In the genomic region with DNA sequence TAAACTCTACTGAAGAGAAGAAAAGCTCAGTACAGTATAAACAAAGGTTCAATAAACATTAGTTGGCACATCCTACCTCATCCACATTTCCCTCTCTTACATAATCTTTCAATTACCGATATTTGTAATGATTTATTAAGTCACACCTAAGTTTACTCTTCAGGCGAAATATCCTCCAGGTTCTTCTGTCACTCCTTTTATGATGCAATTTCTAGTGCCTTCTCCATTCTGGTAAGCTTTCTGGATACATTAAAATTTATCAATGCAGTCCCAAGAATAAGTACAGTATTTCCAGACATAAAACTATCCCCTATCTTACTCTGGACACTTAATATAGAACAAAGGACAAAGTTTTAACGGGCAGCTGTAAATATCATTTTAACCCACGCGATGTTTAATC, we compare ENCODE assay signal across 3 cellular contexts.
TF ChIP-seq lines count a peak whose summit lies in the region.

No MANE protein-coding gene starts in this region.

TF ChIP-seq in SK-N-SH treated with all-trans-retinoic acid at 6 μM for 48 hours, 23 proteins besides CTCF, POLR2A, EP300 and RAD21 (continued from another document):
- TF ChIP-seq, protein P1, sequence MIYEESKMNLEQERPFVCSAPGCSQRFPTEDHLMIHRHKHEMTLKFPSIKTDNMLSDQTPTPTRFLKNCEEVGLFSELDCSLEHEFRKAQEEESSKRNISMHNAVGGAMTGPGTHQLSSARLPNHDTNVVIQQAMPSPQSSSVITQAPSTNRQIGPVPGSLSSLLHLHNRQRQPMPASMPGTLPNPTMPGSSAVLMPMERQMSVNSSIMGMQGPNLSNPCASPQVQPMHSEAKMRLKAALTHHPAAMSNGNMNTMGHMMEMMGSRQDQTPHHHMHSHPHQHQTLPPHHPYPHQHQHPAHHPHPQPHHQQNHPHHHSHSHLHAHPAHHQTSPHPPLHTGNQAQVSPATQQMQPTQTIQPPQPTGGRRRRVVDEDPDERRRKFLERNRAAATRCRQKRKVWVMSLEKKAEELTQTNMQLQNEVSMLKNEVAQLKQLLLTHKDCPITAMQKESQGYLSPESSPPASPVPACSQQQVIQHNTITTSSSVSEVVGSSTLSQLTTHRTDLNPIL (CRISPR knock-in tag; IDR thresholded peaks at IDR 0.05; ENCODE audit: low read depth): no peak
- TF ChIP-seq RARB (CRISPR knock-in tag; IDR thresholded peaks at IDR 0.05): no peak

TF ChIP-seq in SK-N-SH, 30 proteins besides CTCF, POLR2A, EP300 and RAD21 (continued from another document):
- no peak for TF ChIP-seq FOXM1 (IDR thresholded peaks at IDR 0.05; ENCODE audit: low read depth)
- TF ChIP-seq, protein P2, sequence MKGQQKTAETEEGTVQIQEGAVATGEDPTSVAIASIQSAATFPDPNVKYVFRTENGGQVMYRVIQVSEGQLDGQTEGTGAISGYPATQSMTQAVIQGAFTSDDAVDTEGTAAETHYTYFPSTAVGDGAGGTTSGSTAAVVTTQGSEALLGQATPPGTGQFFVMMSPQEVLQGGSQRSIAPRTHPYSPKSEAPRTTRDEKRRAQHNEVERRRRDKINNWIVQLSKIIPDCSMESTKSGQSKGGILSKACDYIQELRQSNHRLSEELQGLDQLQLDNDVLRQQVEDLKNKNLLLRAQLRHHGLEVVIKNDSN (IDR thresholded peaks at IDR 0.05; ENCODE audit: borderline replicate concordance, low read depth): no peak
- TF ChIP-seq, protein P3, sequence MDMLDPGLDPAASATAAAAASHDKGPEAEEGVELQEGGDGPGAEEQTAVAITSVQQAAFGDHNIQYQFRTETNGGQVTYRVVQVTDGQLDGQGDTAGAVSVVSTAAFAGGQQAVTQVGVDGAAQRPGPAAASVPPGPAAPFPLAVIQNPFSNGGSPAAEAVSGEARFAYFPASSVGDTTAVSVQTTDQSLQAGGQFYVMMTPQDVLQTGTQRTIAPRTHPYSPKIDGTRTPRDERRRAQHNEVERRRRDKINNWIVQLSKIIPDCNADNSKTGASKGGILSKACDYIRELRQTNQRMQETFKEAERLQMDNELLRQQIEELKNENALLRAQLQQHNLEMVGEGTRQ (IDR thresholded peaks at IDR 0.05; ENCODE audit: borderline replicate concordance, low read depth, low read length): no peak
- TF ChIP-seq RXRA (IDR thresholded peaks at IDR 0.05; ENCODE audit: borderline replicate concordance, low read depth): no peak
- TF ChIP-seq FOSL2 (IDR thresholded peaks at IDR 0.05; ENCODE audit: borderline replicate concordance, low read depth): no peak
- TF ChIP-seq JUND (IDR thresholded peaks at IDR 0.05): no peak
- no peak for TF ChIP-seq NFIC (IDR thresholded peaks at IDR 0.05; ENCODE audit: borderline replicate concordance)
- TF ChIP-seq, protein P4, sequence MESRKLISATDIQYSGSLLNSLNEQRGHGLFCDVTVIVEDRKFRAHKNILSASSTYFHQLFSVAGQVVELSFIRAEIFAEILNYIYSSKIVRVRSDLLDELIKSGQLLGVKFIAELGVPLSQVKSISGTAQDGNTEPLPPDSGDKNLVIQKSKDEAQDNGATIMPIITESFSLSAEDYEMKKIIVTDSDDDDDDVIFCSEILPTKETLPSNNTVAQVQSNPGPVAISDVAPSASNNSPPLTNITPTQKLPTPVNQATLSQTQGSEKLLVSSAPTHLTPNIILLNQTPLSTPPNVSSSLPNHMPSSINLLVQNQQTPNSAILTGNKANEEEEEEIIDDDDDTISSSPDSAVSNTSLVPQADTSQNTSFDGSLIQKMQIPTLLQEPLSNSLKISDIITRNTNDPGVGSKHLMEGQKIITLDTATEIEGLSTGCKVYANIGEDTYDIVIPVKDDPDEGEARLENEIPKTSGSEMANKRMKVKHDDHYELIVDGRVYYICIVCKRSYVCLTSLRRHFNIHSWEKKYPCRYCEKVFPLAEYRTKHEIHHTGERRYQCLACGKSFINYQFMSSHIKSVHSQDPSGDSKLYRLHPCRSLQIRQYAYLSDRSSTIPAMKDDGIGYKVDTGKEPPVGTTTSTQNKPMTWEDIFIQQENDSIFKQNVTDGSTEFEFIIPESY (IDR thresholded peaks at IDR 0.05; ENCODE audit: borderline replicate concordance, low read depth): no peak

TF ChIP-seq in HEK293, 187 proteins besides CTCF, POLR2A, EP300 and RAD21:
- TF ChIP-seq, protein P5, sequence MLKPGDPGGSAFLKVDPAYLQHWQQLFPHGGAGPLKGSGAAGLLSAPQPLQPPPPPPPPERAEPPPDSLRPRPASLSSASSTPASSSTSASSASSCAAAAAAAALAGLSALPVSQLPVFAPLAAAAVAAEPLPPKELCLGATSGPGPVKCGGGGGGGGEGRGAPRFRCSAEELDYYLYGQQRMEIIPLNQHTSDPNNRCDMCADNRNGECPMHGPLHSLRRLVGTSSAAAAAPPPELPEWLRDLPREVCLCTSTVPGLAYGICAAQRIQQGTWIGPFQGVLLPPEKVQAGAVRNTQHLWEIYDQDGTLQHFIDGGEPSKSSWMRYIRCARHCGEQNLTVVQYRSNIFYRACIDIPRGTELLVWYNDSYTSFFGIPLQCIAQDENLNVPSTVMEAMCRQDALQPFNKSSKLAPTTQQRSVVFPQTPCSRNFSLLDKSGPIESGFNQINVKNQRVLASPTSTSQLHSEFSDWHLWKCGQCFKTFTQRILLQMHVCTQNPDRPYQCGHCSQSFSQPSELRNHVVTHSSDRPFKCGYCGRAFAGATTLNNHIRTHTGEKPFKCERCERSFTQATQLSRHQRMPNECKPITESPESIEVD (tag by site-specific recombination; IDR thresholded peaks at IDR 0.05): 0 out of 2 replicates have a peak, but pooled peaks have one; percentile 5
- TF ChIP-seq, protein P6, sequence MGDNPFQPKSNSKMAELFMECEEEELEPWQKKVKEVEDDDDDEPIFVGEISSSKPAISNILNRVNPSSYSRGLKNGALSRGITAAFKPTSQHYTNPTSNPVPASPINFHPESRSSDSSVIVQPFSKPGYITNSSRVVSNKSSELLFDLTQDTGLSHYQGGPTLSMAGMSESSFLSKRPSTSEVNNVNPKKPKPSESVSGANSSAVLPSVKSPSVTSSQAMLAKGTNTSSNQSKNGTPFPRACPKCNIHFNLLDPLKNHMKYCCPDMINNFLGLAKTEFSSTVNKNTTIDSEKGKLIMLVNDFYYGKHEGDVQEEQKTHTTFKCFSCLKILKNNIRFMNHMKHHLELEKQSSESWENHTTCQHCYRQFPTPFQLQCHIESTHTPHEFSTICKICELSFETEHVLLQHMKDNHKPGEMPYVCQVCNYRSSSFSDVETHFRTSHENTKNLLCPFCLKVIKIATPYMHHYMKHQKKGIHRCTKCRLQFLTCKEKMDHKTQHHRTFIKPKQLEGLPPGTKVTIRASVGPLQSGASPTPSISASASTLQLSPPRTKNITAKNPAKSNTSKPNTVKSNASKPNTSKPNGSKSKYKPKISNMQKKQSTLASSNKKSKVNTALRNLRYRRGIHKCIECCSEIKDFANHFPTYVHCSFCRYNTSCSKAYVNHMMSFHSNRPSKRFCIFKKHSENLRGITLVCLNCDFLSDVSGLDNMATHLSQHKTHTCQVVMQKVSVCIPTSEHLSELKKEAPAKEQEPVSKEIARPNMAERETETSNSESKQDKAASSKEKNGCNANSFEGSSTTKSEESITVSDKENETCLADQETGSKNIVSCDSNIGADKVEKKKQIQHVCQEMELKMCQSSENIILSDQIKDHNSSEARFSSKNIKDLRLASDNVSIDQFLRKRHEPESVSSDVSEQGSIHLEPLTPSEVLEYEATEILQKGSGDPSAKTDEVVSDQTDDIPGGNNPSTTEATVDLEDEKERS (tag by site-specific recombination; IDR thresholded peaks at IDR 0.05): no peak
